Comparison of ENCODE assay signal across 14 cellular contexts in genomic region chr19:5086725-5087439, GRCh38.
DNase-seq lines count a peak whose midpoint lies in the region; ATAC-seq and TF ChIP-seq lines count a peak whose summit lies in the region.
"Had no signal": no experiment of that assay in that cellular context is flagged by ENCODE, and none has a peak within 500 bp of the region (broad histone marks: within the 10 kb centered on the region; RNA-seq: fewer than 3 reads in every experiment).

No MANE protein-coding gene starts in this region.

- peak; percentile 70 for DNase-seq in GM23338 (ENCODE audit: low spot score)
- peak; percentile 48 for DNase-seq in NCI-H2081 treated with DMSO at 0.1 percent for 48 hours (lab: John Stamatoyannopoulos, UW)
- peak; percentile 18 for DNase-seq in SW480 (ENCODE audit: low spot score)
- DNase-seq in natural killer cell treated with Interleukin-12 subunit alpha and Interleukin-12 subunit beta and Interleukin-15 and Interleukin-18, amount 100 ng/mL, for 72 hours (ENCODE audit: low spot score), result no peak
- no peak for DNase-seq in GM19240 (ENCODE audit: insufficient read length, low spot score)
- DNase-seq in NCI-H82 (lab: John Stamatoyannopoulos, UW), result no peak
- no peak for DNase-seq in upper lobe of right lung
- DNase-seq: CD4-positive, alpha-beta memory T cell; cerebellar nuclear complex; T-helper 17 cell had no signal

- no peak overlapping the region for H3K4me3 ChIP-seq in GM23338
- no peak overlapping the region for H3K4me3 ChIP-seq in upper lobe of right lung

- H3K4me3 Mint-ChIP-seq in GM23338, result no peak overlapping the region
- no peak overlapping the region for H3K4me3 Mint-ChIP-seq in natural killer cell treated with Interleukin-12 subunit alpha and Interleukin-12 subunit beta and Interleukin-15 and Interleukin-18, amount 100 ng/mL, for 72 hours
- H3K4me3 Mint-ChIP-seq: activated CD8-positive, alpha-beta T cell treated with anti-CD3 and anti-CD28 coated beads for 36 hours; activated naive CD4-positive, alpha-beta T cell treated with anti-CD3 and anti-CD28 coated beads, Interleukin-2, amount 50 U/mL, for 24 hours; CD4-positive, alpha-beta memory T cell; T-helper 17 cell had no signal

- H3K4me1 ChIP-seq in GM23338 (ENCODE audit: insufficient read depth) (no peaks in the 10 kb centered on the region), upper lobe of right lung (no peaks in the 10 kb centered on the region)

- no peaks in the 10 kb centered on the region for H3K79me2 ChIP-seq in GM23338 (replicated peaks; ENCODE audit: insufficient read depth)

- no peak overlapping the region for H3K4me2 ChIP-seq in GM23338
- H3K4me2 ChIP-seq: KMS-11 had no signal

- no peak overlapping the region for H3K27ac ChIP-seq in GM23338 (ENCODE audit: low read depth)
- no peak overlapping the region for H3K27ac ChIP-seq in upper lobe of right lung
- H3K27ac ChIP-seq: KMS-11 had no signal

- intact Hi-C loops in upper lobe of right lung (cut with DNase I), result no loop called here

- peaks cover 18% of the 10 kb centered on the region; the same call in 2 of the 3 replicates for H3K4me1 Mint-ChIP-seq in GM23338
- peaks cover 0 to 8% of the 10 kb centered on the region in 2 donors for H3K4me1 Mint-ChIP-seq in natural killer cell treated with Interleukin-12 subunit alpha and Interleukin-12 subunit beta and Interleukin-15 and Interleukin-18, amount 100 ng/mL, for 72 hours (ENCODE audit: low read depth in 2 of 2)
- H3K4me1 Mint-ChIP-seq: activated naive CD4-positive, alpha-beta T cell treated with anti-CD3 and anti-CD28 coated beads, Interleukin-2, amount 50 U/mL, for 24 hours had no signal

- peaks cover 6% of the 10 kb centered on the region; the same call in 1 of the 3 replicates for H3K36me3 Mint-ChIP-seq in GM23338 (ENCODE audit: low read depth)
- no peaks in the 10 kb centered on the region for H3K36me3 Mint-ChIP-seq in natural killer cell treated with Interleukin-12 subunit alpha and Interleukin-12 subunit beta and Interleukin-15 and Interleukin-18, amount 100 ng/mL, for 72 hours

- no peak overlapping the region for H3K27ac Mint-ChIP-seq in GM23338
- H3K27ac Mint-ChIP-seq in natural killer cell treated with Interleukin-12 subunit alpha and Interleukin-12 subunit beta and Interleukin-15 and Interleukin-18, amount 100 ng/mL, for 72 hours, result no peak overlapping the region
- H3K27ac Mint-ChIP-seq: activated CD8-positive, alpha-beta T cell treated with anti-CD3 and anti-CD28 coated beads for 36 hours; activated naive CD4-positive, alpha-beta T cell treated with anti-CD3 and anti-CD28 coated beads, Interleukin-2, amount 50 U/mL, for 24 hours; CD4-positive, alpha-beta memory T cell; T-helper 17 cell had no signal

- no peaks in the 10 kb centered on the region for H3K9me3 ChIP-seq in upper lobe of right lung

- no peaks in the 10 kb centered on the region for H3K9me2 ChIP-seq in GM23338 (ENCODE audit: insufficient read depth)

- H3K36me3 ChIP-seq in GM23338 (ENCODE audit: insufficient read depth) (peaks cover 3% of the 10 kb centered on the region; the same call in 1 of the 2 replicates), upper lobe of right lung (peaks cover 34% of the 10 kb centered on the region)

- ATAC-seq in GM23338, result peak; percentile 90
- ATAC-seq in natural killer cell treated with Interleukin-12 subunit alpha and Interleukin-12 subunit beta and Interleukin-15 and Interleukin-18, amount 100 ng/mL, for 72 hours, result peak; percentile 33 to 41
- ATAC-seq in upper lobe of right lung, result no peak
- ATAC-seq: esophagus mucosa, T-helper 17 cell had no signal

- no peaks in the 10 kb centered on the region for H3K9me3 Mint-ChIP-seq in GM23338
- H3K9me3 Mint-ChIP-seq in natural killer cell treated with Interleukin-12 subunit alpha and Interleukin-12 subunit beta and Interleukin-15 and Interleukin-18, amount 100 ng/mL, for 72 hours, result no peaks in the 10 kb centered on the region
- H3K9me3 Mint-ChIP-seq: activated CD8-positive, alpha-beta T cell treated with anti-CD3 and anti-CD28 coated beads for 36 hours; activated naive CD4-positive, alpha-beta T cell treated with anti-CD3 and anti-CD28 coated beads, Interleukin-2, amount 50 U/mL, for 24 hours; CD4-positive, alpha-beta memory T cell had no signal

- TF ChIP-seq CTCF in GM23338 (conservative IDR thresholded peaks at IDR 0.05; ENCODE audit: low read depth in 2 of 2), result peak in 1 of 2 experiments; percentile 52; a peak in 2 of 4 replicates
- no peak for TF ChIP-seq CTCF in upper lobe of right lung (IDR thresholded peaks at IDR 0.05)

- no peaks in the 10 kb centered on the region for H4K20me1 ChIP-seq in GM23338 (replicated peaks; ENCODE audit: insufficient read depth)

- H3K27me3 Mint-ChIP-seq in GM23338 (ENCODE audit: insufficient read depth, low read depth, poor library complexity), result peaks cover 4% of the 10 kb centered on the region
- no peaks in the 10 kb centered on the region for H3K27me3 Mint-ChIP-seq in natural killer cell treated with Interleukin-12 subunit alpha and Interleukin-12 subunit beta and Interleukin-15 and Interleukin-18, amount 100 ng/mL, for 72 hours
- H3K27me3 Mint-ChIP-seq: activated CD8-positive, alpha-beta T cell treated with anti-CD3 and anti-CD28 coated beads for 36 hours; activated naive CD4-positive, alpha-beta T cell treated with anti-CD3 and anti-CD28 coated beads, Interleukin-2, amount 50 U/mL, for 24 hours; CD4-positive, alpha-beta memory T cell; T-helper 17 cell had no signal

- no peak overlapping the region for H2AFZ ChIP-seq in GM23338

- H3K27me3 ChIP-seq in GM23338 (ENCODE audit: insufficient read depth) (no peaks in the 10 kb centered on the region), upper lobe of right lung (no peaks in the 10 kb centered on the region)

- H3F3A ChIP-seq in GM23338 (replicated peaks; ENCODE audit: low read depth), result no peaks in the 10 kb centered on the region; the same call in 1 of the 2 replicates

TF ChIP-seq in GM23338, 12 proteins besides CTCF, POLR2A, EP300 and RAD21:
- TF ChIP-seq EZH2 (IDR thresholded peaks at IDR 0.05; ENCODE audit: low read depth, unreplicated experiment) (no peak), ETS1 (IDR thresholded peaks at IDR 0.05) (no peak), POLR2AphosphoS5 (IDR thresholded peaks at IDR 0.05; ENCODE audit: low read depth) (no peak), JUNB (IDR thresholded peaks at IDR 0.05; ENCODE audit: unreplicated experiment) (no peak), CREB1 (CRISPR knock-in tag; IDR thresholded peaks at IDR 0.05; ENCODE audit: low read depth) (no peak), ZNF114 (CRISPR knock-in tag; IDR thresholded peaks at IDR 0.05) (no peak)
- TF ChIP-seq, protein P1, sequence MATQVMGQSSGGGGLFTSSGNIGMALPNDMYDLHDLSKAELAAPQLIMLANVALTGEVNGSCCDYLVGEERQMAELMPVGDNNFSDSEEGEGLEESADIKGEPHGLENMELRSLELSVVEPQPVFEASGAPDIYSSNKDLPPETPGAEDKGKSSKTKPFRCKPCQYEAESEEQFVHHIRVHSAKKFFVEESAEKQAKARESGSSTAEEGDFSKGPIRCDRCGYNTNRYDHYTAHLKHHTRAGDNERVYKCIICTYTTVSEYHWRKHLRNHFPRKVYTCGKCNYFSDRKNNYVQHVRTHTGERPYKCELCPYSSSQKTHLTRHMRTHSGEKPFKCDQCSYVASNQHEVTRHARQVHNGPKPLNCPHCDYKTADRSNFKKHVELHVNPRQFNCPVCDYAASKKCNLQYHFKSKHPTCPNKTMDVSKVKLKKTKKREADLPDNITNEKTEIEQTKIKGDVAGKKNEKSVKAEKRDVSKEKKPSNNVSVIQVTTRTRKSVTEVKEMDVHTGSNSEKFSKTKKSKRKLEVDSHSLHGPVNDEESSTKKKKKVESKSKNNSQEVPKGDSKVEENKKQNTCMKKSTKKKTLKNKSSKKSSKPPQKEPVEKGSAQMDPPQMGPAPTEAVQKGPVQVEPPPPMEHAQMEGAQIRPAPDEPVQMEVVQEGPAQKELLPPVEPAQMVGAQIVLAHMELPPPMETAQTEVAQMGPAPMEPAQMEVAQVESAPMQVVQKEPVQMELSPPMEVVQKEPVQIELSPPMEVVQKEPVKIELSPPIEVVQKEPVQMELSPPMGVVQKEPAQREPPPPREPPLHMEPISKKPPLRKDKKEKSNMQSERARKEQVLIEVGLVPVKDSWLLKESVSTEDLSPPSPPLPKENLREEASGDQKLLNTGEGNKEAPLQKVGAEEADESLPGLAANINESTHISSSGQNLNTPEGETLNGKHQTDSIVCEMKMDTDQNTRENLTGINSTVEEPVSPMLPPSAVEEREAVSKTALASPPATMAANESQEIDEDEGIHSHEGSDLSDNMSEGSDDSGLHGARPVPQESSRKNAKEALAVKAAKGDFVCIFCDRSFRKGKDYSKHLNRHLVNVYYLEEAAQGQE (IDR thresholded peaks at IDR 0.05; ENCODE audit: unreplicated experiment), result peak; percentile 14

Comparison
In these comparisons a context has a peak if more than half of its experiments do, and no peak if none do; other contexts are left out.
1. DNase-seq: peak in GM23338 (single experiment), NCI-H2081 treated with DMSO at 0.1 percent for 48 hours (single experiment) and SW480 (single experiment); none in natural killer cell treated with Interleukin-12 subunit alpha and Interleukin-12 subunit beta and Interleukin-15 and Interleukin-18, amount 100 ng/mL, for 72 hours (single experiment), GM19240 (single experiment), NCI-H82 (single experiment) and upper lobe of right lung (single experiment).